28 cellular contexts compared by ENCODE assay signal in genomic region chr2:205505344-205505743, GRCh38.
"Had no signal": no experiment of that assay in that cellular context is flagged by ENCODE, and none has a peak within 500 bp of the region (broad histone marks: within the 10 kb centered on the region; RNA-seq: fewer than 3 reads in every experiment).

No MANE protein-coding gene starts in this region.

- H3K4me1 ChIP-seq: parathyroid adenoma, psoas muscle, right lobe of liver, sigmoid colon, spleen, suprapubic skin, testis, upper lobe of right lung, uterus had no signal

- DNase-seq: natural killer cell; occipital lobe; ovary; posterior cingulate gyrus; psoas muscle; right cardiac atrium; right lobe of liver; sigmoid colon; spleen; stimulated activated CD4-positive, alpha-beta T cell treated with anti-CD3 and anti-CD28 coated beads, Interleukin-12 subunit alpha, Interleukin-12 subunit beta, amount 100 ng/mL, for 4 hours; stimulated activated CD4-positive, alpha-beta T cell treated with anti-CD3 and anti-CD28 coated beads, Interleukin-1b, Interleukin-23, amount 100 ng/mL, for 48 hours; stimulated activated CD4-positive, alpha-beta T cell treated with anti-CD3 and anti-CD28 coated beads, Interleukin-4, amount 100 ng/mL, for 1 hour; stimulated activated CD4-positive, alpha-beta T cell treated with anti-CD3 and anti-CD28 coated beads, Interleukin-4, amount 100 ng/mL, for 4 hours; stimulated activated CD8-positive, alpha-beta memory T cell treated with anti-CD3 and anti-CD28 coated beads, Interleukin-4, amount 100 ng/mL, for 48 hours; stimulated activated naive CD4-positive, alpha-beta T cell; stimulated activated naive CD8-positive, alpha-beta T cell treated with anti-CD3 and anti-CD28 coated beads, Interleukin-15, amount 100 ng/mL, for 72 hours; stimulated activated naive CD8-positive, alpha-beta T cell treated with anti-CD3 and anti-CD28 coated beads, Interleukin-15, Interleukin-2, amounts not matched to agents 100 U/mL and 50 U/mL, for 24 hours; substantia nigra; testis; tibial artery; transverse colon; upper lobe of right lung; uterus had no signal

- H3K27ac ChIP-seq: neural progenitor cell, ovary, parathyroid adenoma, psoas muscle, right lobe of liver, sigmoid colon, spleen, suprapubic skin, testis, tibial artery, transverse colon, upper lobe of right lung, uterus had no signal

- H3K4me3 ChIP-seq: neural progenitor cell, ovary, psoas muscle, right lobe of liver, sigmoid colon, smooth muscle cell, spleen, suprapubic skin, testis, tibial artery, transverse colon, upper lobe of right lung, uterus had no signal

- ATAC-seq: natural killer cell; psoas muscle; right cardiac atrium; right lobe of liver; stimulated activated memory B cell treated with anti-CD40 and anti-IgM and Interleukin-4, amounts not matched to agents 10 μg/mL and 1 μg/mL and 100 μg/mL, for 72 hours; stimulated activated naive CD8-positive, alpha-beta T cell treated with anti-CD3 and anti-CD28 coated beads, Interleukin-15, amount 100 ng/mL, for 72 hours; stimulated activated naive CD8-positive, alpha-beta T cell treated with anti-CD3 and anti-CD28 coated beads, Interleukin-15, Interleukin-2, amounts not matched to agents 100 U/mL and 50 U/mL, for 24 hours; upper lobe of right lung had no signal

- H3K27me3 ChIP-seq: neural progenitor cell, ovary, right lobe of liver, sigmoid colon, spleen, suprapubic skin, testis, tibial artery, transverse colon, upper lobe of right lung, uterus had no signal

- H3K9me3 ChIP-seq: ovary, psoas muscle, right lobe of liver, suprapubic skin, testis, tibial artery, transverse colon, upper lobe of right lung, uterus had no signal

- H3K36me3 ChIP-seq: neural progenitor cell, ovary, right lobe of liver, spleen, transverse colon, upper lobe of right lung, uterus had no signal
